21 cellular contexts compared by ENCODE assay signal in the genomic region with DNA sequence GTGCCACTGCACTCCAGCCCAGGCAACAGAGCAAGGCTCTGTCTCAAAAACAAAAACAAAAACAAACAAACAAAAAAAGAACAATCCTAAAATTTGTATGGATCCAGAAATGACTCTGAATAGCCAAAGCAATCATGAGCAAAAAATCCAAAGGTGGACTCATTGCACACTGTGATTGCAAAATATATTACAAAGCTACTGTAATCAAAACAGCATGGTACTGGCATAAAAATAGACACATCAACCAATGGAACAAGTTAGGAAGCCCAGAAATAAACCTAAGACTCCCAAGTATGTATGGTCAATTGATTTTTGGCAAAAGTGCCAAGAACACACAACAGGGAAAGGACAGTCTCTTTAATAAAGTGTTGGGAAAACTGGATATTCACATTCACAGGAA. TPM values are rescaled to one million over a fixed set of nuclear protein-coding genes. Genes with fewer than 3 reads are reported as not detected.
A peak's percentile ranks its signal among the peaks of the same experiment; 100 is the strongest.
DNase-seq lines count a peak whose midpoint lies in the region; ATAC-seq, FAIRE-seq and TF ChIP-seq lines count a peak whose summit lies in the region.
"Had no signal": no experiment of that assay in that cellular context is flagged by ENCODE, and none has a peak within 500 bp of the region (broad histone marks: within the 10 kb centered on the region; RNA-seq: fewer than 3 reads in every experiment).

No MANE protein-coding gene starts in this region.

- H3K27me3 ChIP-seq in K562 (ENCODE audit: control insufficient read depth in 2 of 2, insufficient read depth in 2 of 2, low read length in 2 of 2) = no peaks in the 10 kb centered on the region
- no peaks in the 10 kb centered on the region for H3K27me3 ChIP-seq in foreskin keratinocyte
- H3K27me3 ChIP-seq: BE2C; BLaER1 treated with 17β-estradiol and CSF1 and Interleukin-3, amounts not matched to agents 10 nM and 100 nM had no signal

- no peaks in the 10 kb centered on the region for H3K9me1 ChIP-seq in K562 (ENCODE audit: control insufficient read depth, insufficient read depth, low read length)

- H3K36me3 ChIP-seq in HEK293 (ENCODE audit: control insufficient read depth in 2 of 2, insufficient read depth in 1 of 2, low read length in 2 of 2) (peaks cover 0 to 19% of the 10 kb centered on the region in 2 experiments; a peak in 2 of 3 replicates), K562 (ENCODE audit: control insufficient read depth, insufficient read depth, low read length) (no peaks in the 10 kb centered on the region)
- H3K36me3 ChIP-seq: BE2C had no signal

- no peak overlapping the region for H3K4me3 ChIP-seq in HEK293 (ENCODE audit: low read depth, low read length)
- no peak overlapping the region for H3K4me3 ChIP-seq in K562

- H3K27ac ChIP-seq in HEK293 (ENCODE audit: extremely low read depth, low read depth, low read length) (no peak overlapping the region), K562 (ENCODE audit: extremely low read depth, low read depth, low read length) (no peak overlapping the region), foreskin keratinocyte (no peak overlapping the region)
- H3K27ac ChIP-seq: BLaER1 treated with 17β-estradiol and CSF1 and Interleukin-3, amounts not matched to agents 10 nM and 100 nM; C4-2B had no signal

- no peaks in the 10 kb centered on the region for H3K79me2 ChIP-seq in K562 (ENCODE audit: control insufficient read depth, insufficient read depth, low read length)

- in situ Hi-C loops in K562 (cut with MboI) = no loop called here

- H3K9ac ChIP-seq in K562 (ENCODE audit: insufficient read depth in 1 of 2, low read depth in 2 of 2, low read length in 2 of 2) = no peak overlapping the region
- H3K9ac ChIP-seq: BLaER1 treated with 17β-estradiol and CSF1 and Interleukin-3, amounts not matched to agents 10 nM and 100 nM had no signal

- TF ChIP-seq POLR2A in K562 (conservative IDR thresholded peaks at IDR 0.05) = no peak

- no peak overlapping the region for H3K4me2 ChIP-seq in K562 (ENCODE audit: insufficient read depth, low read length)
- H3K4me2 ChIP-seq: BLaER1 treated with 17β-estradiol and CSF1 and Interleukin-3, amounts not matched to agents 10 nM and 100 nM had no signal

- FAIRE-seq in GM19239 (lab: Jason Lieb, UNC) (peak; percentile 58), K562 (lab: Jason Lieb, UNC) (no peak)
- FAIRE-seq: A204.1, D721Med, G401.6 had no signal

- no peak for TF ChIP-seq EP300 in K562 (IDR thresholded peaks at IDR 0.05; ENCODE audit: low read length)

- H3K4me1 ChIP-seq in HEK293 (ENCODE audit: control insufficient read depth, insufficient read depth, low read length) (no peaks in the 10 kb centered on the region), K562 (replicated peaks in 1 of 2; ENCODE audit: control insufficient read depth in 2 of 2, insufficient read depth in 2 of 2, low read length in 2 of 2) (no peaks in the 10 kb centered on the region), foreskin keratinocyte (no peaks in the 10 kb centered on the region)
- H3K4me1 ChIP-seq: BE2C; BLaER1 treated with 17β-estradiol and CSF1 and Interleukin-3, amounts not matched to agents 10 nM and 100 nM had no signal

- no peak for DNase-seq in GM19239 (ENCODE audit: insufficient read length, low spot score)
- DNase-seq in K562 (ENCODE audit: extremely low read depth in 1 of 4, low spot score in 3 of 4) = no peak
- DNase-seq in NCI-H1105 treated with DMSO at 0.1 percent for 48 hours (lab: John Stamatoyannopoulos, UW) = no peak
- no peak for DNase-seq in NCI-H1417 (lab: John Stamatoyannopoulos, UW)
- no peak for DNase-seq in activated T-cell treated with anti-CD3 and anti-CD28 coated beads, Interleukin-2, amount 50 U/mL, for 1 hour
- DNase-seq in foreskin keratinocyte = no peak
- DNase-seq: 8988T; ACHN; BE2C; Caco-2; Calu3; CD4-positive, alpha-beta T cell; CD8-positive, alpha-beta T cell; DMS79 treated with DMSO at 0.1 percent for 48 hours; GF-D8 had no signal

- intact Hi-C loops in K562 (cut with micrococcal nuclease) = no loop called here

- no peak for ATAC-seq in K562
- ATAC-seq in foreskin keratinocyte = no peak
- ATAC-seq: CD8-positive, alpha-beta T cell had no signal

- CTCF ChIA-PET in HEK293 (lab: Yijun Ruan, JAX) = interaction anchor here (0.6 to 1.0 kb wide), 2 partner anchors 151 to 1072 kb away, joined by 3 to 4 read pairs; no protein-coding TSS in a partner anchor
- CTCF ChIA-PET in K562 (lab: Yijun Ruan, JAX; ENCODE audit: low intra/inter-chr PET ratio) = no interaction called here

- POLR2A ChIA-PET in HEK293 (lab: Yijun Ruan, JAX) (no interaction called here), K562 (lab: Yijun Ruan, JAX) (no interaction called here)

- TF ChIP-seq RAD21 in K562 (CRISPR knock-in tag; conservative IDR thresholded peaks at IDR 0.05 in 1 of 2, IDR thresholded peaks at IDR 0.05 in 1 of 2) = no peak

- H4K20me1 ChIP-seq in K562 (replicated peaks; ENCODE audit: control insufficient read depth, insufficient read depth, low read length) = no peaks in the 10 kb centered on the region
- H4K20me1 ChIP-seq: BLaER1 treated with 17β-estradiol and CSF1 and Interleukin-3, amounts not matched to agents 10 nM and 100 nM had no signal

- BruUV-seq in K562 (replicated peaks; lab: Mats Ljungman, UMichigan) = no TSS peak

- no peak for TF ChIP-seq CTCF in HEK293 (tag by site-specific recombination; IDR thresholded peaks at IDR 0.05)
- TF ChIP-seq CTCF in K562 (IDR thresholded peaks at IDR 0.05 in 2 of 3, conservative IDR thresholded peaks at IDR 0.05 in 1 of 3; ENCODE audit: insufficient read depth in 2 of 3, low read depth in 1 of 3, low read length in 3 of 3) = no peak
- TF ChIP-seq CTCF in foreskin keratinocyte (conservative IDR thresholded peaks at IDR 0.05) = no peak

- H3K9me3 ChIP-seq in HEK293 (ENCODE audit: control insufficient read depth, insufficient read depth, low read depth, low read length) (0 out of 2 replicates have a peak, but pooled peaks cover 2% of the 10 kb centered on the region), K562 (replicated peaks; ENCODE audit: control insufficient read depth, insufficient read depth, low read depth, low read length) (peaks cover 3% of the 10 kb centered on the region; the same call in 1 of the 2 replicates)
- H3K9me3 ChIP-seq: BE2C had no signal

- H2AFZ ChIP-seq in K562 (ENCODE audit: low read depth, low read length) = no peak overlapping the region

TF ChIP-seq in HEK293, 187 proteins besides CTCF, POLR2A, EP300 and RAD21 (continues in another document):
- TF ChIP-seq MEIS1 (CRISPR knock-in tag; IDR thresholded peaks at IDR 0.05; ENCODE audit: borderline replicate concordance) = no peak
- TF ChIP-seq ZNF24 (tag by site-specific recombination; IDR thresholded peaks at IDR 0.05) = 0 out of 2 replicates have a peak, but pooled peaks have one; percentile 53
- TF ChIP-seq GLIS1 (tag by site-specific recombination; IDR thresholded peaks at IDR 0.05) = no peak
- TF ChIP-seq, protein P1, sequence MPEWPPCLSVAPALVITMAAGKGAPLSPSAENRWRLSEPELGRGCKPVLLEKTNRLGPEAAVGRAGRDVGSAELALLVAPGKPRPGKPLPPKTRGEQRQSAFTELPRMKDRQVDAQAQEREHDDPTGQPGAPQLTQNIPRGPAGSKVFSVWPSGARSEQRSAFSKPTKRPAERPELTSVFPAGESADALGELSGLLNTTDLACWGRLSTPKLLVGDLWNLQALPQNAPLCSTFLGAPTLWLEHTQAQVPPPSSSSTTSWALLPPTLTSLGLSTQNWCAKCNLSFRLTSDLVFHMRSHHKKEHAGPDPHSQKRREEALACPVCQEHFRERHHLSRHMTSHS (tag by site-specific recombination; IDR thresholded peaks at IDR 0.05) = no peak
- no peak for TF ChIP-seq ZNF10 (tag by site-specific recombination; IDR thresholded peaks at IDR 0.05)
- no peak for TF ChIP-seq KLF7 (tag by site-specific recombination; IDR thresholded peaks at IDR 0.05; ENCODE audit: borderline replicate concordance)
- no peak for TF ChIP-seq ZFP69B (tag by site-specific recombination; IDR thresholded peaks at IDR 0.05)

TF ChIP-seq in K562, 482 proteins besides CTCF, POLR2A, EP300 and RAD21:
- 0 out of 3 replicates have a peak, but pooled peaks of 1 of the 2 experiments have one; percentile 38 for TF ChIP-seq CBX3 (IDR thresholded peaks at IDR 0.05; ENCODE audit: borderline replicate concordance in 1 of 2, low read length in 2 of 2)
- TF ChIP-seq XRCC4 (IDR thresholded peaks at IDR 0.05; ENCODE audit: extremely low read depth, insufficient read depth, insufficient read length) = no peak
- peak; percentile 77; the same call in 1 of the 2 replicates for TF ChIP-seq TRIM28 (IDR thresholded peaks at IDR 0.05)
- TF ChIP-seq RBM25 (IDR thresholded peaks at IDR 0.05; ENCODE audit: low read depth, low read length, severe bottlenecking) = peak; percentile 91
- no peak for TF ChIP-seq POLR3A (IDR thresholded peaks at IDR 0.05; ENCODE audit: borderline replicate concordance, extremely low read depth, insufficient read depth, insufficient read length)
- no peak for TF ChIP-seq NONO (IDR thresholded peaks at IDR 0.05; ENCODE audit: low read depth in 2 of 2, low read length in 1 of 2)
- no peak for TF ChIP-seq GTF2F1 (IDR thresholded peaks at IDR 0.05; ENCODE audit: low read depth, low read length)
- TF ChIP-seq ZNF12 (CRISPR knock-in tag; IDR thresholded peaks at IDR 0.05) = no peak
- peak; percentile 72 for TF ChIP-seq BCOR (IDR thresholded peaks at IDR 0.05)

RNA-seq across cellular contexts. Expression of gene ERO1B, which starts 19.9 kb away (rescaled TPM):
- total RNA-seq in K562 (2011; cell fraction: chromatin; rRNA removed; ENCODE audit: low replicate concordance) = 2.2 and 8.7 TPM in 2 replicates
- 1.2 and 2.6 TPM in 2 replicates for total RNA-seq in K562 (2011; cell fraction: nucleolus; rRNA removed)
- 4.0 and 4.7 TPM in 2 replicates for total RNA-seq in K562 (2011; cell fraction: nucleoplasm; rRNA removed)
- total RNA-seq in K562 (2014; rRNA removed) (3.0 and 3.3 TPM in 2 replicates), K562 (2014; rRNA removed; fragmentation: Illumina TruSeq; extraction: Trizol) (6.4 and 6.9 TPM in 2 replicates), K562 (2015; rRNA removed; fragmentation: Illumina TruSeq; extraction: Trizol) (4.2 and 4.4 TPM in 2 replicates), K562 (2021) (5.3 and 6.2 TPM in 2 replicates), foreskin keratinocyte (2.3 TPM in 2 replicates)
- polyA plus RNA-seq in K562 (2011; rRNA removed) (0.55 and 0.59 TPM in 2 replicates), K562 (2014; fragmentation: Illumina TruSeq; extraction: Trizol) (6.1 and 6.3 TPM in 2 replicates), K562 (2014; fragmentation: Nextera tagmentation; extraction: Ambion mirVana) (1 to 10 TPM; 2.3 TPM), K562 (2014; rRNA removed) (5.0 and 6.4 TPM in 2 replicates), foreskin keratinocyte (0.78 and 0.87 TPM in 2 replicates)
- polyA plus RNA-seq in K562 (2011; cell fraction: cytosol; rRNA removed) = 0.12 and 0.21 TPM in 2 replicates
- 0.37 and 0.62 TPM in 2 replicates for polyA plus RNA-seq in K562 (2011; cell fraction: nucleus; rRNA removed)
- 2.9 and 6.9 TPM in 2 replicates for polyA plus RNA-seq in K562 (2012)
- 0.67 and 1.2 TPM in 2 replicates for polyA minus RNA-seq in K562 (2011; rRNA and poly(A)+ RNA removed)
- 0.36 and 1.0 TPM in 2 replicates for polyA minus RNA-seq in K562 (2011; cell fraction: cytosol; rRNA and poly(A)+ RNA removed)
- 0.54 and 0.89 TPM in 2 replicates for polyA minus RNA-seq in K562 (2011; cell fraction: nucleus; rRNA and poly(A)+ RNA removed)
